ENCODE assay signal across 2 cellular contexts in the genomic region with DNA sequence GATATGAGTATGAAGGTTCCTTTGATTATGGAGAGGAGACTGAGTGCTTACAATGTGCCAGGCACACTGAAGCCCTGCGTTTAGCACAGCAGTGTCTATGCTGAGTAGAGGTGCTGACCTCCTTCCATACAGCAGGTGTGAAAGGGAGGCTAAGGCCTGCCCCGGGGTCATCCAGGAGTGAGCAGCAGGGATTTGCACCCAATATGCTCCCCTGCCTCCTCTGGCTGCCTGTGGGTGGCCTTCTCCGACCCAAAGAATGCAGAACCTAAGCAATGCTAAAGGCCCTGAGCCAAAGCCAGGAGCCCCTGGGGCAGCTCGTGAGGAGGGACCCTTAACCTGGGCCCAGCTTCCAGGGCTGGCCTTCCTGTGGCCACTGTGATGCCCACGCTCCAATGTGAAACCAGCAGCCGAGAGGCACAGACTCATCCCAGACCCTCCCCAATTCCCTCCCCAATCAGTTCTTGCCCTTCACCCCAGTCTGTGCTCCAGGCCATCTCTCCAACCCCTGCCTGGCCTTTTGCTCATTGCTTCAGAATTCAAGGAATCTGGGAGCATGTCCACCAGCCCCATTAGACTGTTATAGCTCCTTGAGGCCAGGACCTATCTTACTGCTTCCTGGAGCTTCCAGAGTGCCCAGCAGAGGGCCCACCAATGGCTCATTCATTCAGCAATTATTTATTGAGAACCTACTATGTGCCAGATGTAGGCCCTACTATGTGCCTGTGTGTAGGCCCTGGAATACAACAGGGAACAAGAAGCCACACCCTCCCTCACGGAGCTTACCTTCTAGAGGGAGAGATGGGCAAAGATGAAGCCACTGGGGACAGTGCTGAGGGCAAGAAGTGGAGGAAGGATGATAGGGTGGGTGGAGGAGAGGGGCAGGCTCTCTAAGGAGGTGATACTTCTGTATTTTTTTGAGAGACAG.
TF ChIP-seq lines count a peak whose summit lies in the region.

No MANE protein-coding gene starts in this region.

TF ChIP-seq in GM12878, 131 proteins besides CTCF, POLR2A, EP300 and RAD21:
- TF ChIP-seq MYC (IDR thresholded peaks at IDR 0.05; ENCODE audit: insufficient read depth, insufficient read length, insufficient replicate concordance, low read length, severe bottlenecking): no peak
- TF ChIP-seq DPF2 (IDR thresholded peaks at IDR 0.05): 0 out of 2 replicates have a peak, but pooled peaks have one; percentile 49
TF ChIP-seq in GM12878: peak in this region for 1.

TF ChIP-seq in GM23338, 12 proteins besides CTCF, POLR2A, EP300 and RAD21:
- TF ChIP-seq, protein P1, sequence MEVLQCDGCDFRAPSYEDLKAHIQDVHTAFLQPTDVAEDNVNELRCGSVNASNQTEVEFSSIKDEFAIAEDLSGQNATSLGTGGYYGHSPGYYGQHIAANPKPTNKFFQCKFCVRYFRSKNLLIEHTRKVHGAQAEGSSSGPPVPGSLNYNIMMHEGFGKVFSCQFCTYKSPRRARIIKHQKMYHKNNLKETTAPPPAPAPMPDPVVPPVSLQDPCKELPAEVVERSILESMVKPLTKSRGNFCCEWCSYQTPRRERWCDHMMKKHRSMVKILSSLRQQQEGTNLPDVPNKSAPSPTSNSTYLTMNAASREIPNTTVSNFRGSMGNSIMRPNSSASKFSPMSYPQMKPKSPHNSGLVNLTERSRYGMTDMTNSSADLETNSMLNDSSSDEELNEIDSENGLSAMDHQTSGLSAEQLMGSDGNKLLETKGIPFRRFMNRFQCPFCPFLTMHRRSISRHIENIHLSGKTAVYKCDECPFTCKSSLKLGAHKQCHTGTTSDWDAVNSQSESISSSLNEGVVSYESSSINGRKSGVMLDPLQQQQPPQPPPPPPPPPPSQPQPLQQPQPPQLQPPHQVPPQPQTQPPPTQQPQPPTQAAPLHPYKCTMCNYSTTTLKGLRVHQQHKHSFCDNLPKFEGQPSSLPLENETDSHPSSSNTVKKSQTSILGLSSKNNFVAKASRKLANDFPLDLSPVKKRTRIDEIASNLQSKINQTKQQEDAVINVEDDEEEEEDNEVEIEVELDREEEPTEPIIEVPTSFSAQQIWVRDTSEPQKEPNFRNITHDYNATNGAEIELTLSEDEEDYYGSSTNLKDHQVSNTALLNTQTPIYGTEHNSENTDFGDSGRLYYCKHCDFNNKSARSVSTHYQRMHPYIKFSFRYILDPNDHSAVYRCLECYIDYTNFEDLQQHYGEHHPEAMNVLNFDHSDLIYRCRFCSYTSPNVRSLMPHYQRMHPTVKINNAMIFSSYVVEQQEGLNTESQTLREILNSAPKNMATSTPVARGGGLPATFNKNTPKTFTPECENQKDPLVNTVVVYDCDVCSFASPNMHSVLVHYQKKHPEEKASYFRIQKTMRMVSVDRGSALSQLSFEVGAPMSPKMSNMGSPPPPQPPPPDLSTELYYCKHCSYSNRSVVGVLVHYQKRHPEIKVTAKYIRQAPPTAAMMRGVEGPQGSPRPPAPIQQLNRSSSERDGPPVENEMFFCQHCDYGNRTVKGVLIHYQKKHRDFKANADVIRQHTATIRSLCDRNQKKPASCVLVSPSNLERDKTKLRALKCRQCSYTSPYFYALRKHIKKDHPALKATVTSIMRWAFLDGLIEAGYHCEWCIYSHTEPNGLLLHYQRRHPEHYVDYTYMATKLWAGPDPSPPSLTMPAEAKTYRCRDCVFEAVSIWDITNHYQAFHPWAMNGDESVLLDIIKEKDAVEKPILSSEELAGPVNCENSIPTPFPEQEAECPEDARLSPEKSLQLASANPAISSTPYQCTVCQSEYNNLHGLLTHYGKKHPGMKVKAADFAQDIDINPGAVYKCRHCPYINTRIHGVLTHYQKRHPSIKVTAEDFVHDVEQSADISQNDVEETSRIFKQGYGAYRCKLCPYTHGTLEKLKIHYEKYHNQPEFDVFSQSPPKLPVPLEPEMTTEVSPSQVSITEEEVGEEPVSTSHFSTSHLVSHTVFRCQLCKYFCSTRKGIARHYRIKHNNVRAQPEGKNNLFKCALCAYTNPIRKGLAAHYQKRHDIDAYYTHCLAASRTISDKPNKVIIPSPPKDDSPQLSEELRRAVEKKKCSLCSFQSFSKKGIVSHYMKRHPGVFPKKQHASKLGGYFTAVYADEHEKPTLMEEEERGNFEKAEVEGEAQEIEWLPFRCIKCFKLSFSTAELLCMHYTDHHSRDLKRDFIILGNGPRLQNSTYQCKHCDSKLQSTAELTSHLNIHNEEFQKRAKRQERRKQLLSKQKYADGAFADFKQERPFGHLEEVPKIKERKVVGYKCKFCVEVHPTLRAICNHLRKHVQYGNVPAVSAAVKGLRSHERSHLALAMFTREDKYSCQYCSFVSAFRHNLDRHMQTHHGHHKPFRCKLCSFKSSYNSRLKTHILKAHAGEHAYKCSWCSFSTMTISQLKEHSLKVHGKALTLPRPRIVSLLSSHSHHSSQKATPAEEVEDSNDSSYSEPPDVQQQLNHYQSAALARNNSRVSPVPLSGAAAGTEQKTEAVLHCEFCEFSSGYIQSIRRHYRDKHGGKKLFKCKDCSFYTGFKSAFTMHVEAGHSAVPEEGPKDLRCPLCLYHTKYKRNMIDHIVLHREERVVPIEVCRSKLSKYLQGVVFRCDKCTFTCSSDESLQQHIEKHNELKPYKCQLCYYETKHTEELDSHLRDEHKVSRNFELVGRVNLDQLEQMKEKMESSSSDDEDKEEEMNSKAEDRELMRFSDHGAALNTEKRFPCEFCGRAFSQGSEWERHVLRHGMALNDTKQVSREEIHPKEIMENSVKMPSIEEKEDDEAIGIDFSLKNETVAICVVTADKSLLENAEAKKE (CRISPR knock-in tag; IDR thresholded peaks at IDR 0.05): no peak
- TF ChIP-seq EZH2phosphoT487 (IDR thresholded peaks at IDR 0.05; ENCODE audit: unreplicated experiment) (no peak), JUNB (IDR thresholded peaks at IDR 0.05; ENCODE audit: unreplicated experiment) (no peak)
